In the genomic region with DNA sequence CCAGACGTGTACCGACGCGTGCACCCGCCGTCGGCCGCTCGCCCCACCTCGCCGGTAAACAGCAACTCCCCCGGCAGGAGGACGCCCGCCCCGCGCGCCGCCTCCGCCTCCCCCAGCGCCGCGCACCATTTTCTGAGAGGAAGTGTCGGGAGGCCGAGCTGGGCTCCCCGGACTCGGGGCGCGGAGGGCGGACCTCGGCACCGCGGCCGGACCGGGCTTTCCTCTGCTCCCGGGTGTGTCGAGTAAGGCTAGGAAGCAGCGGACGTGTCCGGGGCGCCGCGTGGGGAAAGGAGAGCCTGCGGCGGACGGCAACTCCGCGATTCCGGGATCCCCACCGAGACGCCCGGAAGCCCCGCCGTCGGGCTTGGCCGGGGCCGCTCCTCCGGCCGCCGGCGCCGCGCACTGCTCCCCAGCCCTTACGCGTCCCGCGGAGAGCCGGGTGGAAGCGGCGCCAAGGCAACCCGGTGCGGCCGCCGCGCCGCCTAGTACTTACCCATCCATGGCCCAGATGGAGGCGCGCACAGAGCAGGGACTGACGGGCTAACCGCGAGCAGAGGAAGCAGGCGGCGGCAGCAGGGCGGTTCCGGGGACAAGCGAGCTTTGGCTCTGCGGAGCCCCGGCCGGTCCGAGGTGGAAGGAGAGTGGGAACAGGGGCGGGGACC, we compare ENCODE assay signal across 8 cellular contexts. TPM values are rescaled to one million over a fixed set of nuclear protein-coding genes. Genes with fewer than 3 reads are reported as not detected.
DNase-seq lines count a peak whose midpoint lies in the region; ATAC-seq and TF ChIP-seq lines count a peak whose summit lies in the region.

A gene with protein sequence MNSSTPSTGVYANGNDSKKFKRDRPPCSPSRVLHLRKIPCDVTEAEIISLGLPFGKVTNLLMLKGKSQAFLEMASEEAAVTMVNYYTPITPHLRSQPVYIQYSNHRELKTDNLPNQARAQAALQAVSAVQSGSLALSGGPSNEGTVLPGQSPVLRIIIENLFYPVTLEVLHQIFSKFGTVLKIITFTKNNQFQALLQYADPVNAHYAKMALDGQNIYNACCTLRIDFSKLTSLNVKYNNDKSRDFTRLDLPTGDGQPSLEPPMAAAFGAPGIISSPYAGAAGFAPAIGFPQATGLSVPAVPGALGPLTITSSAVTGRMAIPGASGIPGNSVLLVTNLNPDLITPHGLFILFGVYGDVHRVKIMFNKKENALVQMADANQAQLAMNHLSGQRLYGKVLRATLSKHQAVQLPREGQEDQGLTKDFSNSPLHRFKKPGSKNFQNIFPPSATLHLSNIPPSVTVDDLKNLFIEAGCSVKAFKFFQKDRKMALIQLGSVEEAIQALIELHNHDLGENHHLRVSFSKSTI (minus strand): TSS at position 643 of the 662 bp plus-strand sequence. CDS start 35,754 bp downstream, outside the sequence.

- BruUV-seq in PC-9 (replicated peaks; lab: Mats Ljungman, UMichigan) = TSS peak; percentile 40

- H3K9me3 ChIP-seq in PC-9 (ENCODE audit: insufficient read depth, low read depth) (no peaks in the 10 kb centered on the region), neural cell (ENCODE audit: low read length) (no peaks in the 10 kb centered on the region), stomach (no peaks in the 10 kb centered on the region)

- H3K79me2 ChIP-seq in PC-9 (ENCODE audit: low read depth) (peaks cover 52% of the 10 kb centered on the region), neural cell (replicated peaks; ENCODE audit: insufficient read depth, low read length) (peaks cover 46% of the 10 kb centered on the region)

- POLR2A ChIA-PET in PC-9 (lab: Charles Lee; ENCODE audit: unreplicated experiment) = interaction anchor here (0.6 to 1.4 kb wide), 6 partner anchors 9 to 586 kb away, joined by 3 to 15 read pairs (median 4); a partner anchor contains a TSS

- H3K27ac ChIP-seq in HL-60 (replicated peaks) = peak within 1 kb of the TSS; percentile 98
- H3K27ac ChIP-seq in PC-9 = peak within 1 kb of the TSS; percentile 90
- H3K27ac ChIP-seq in neural cell (ENCODE audit: low read length) = peak within 1 kb of the TSS; percentile 90
- H3K27ac ChIP-seq in stomach = peak within 1 kb of the TSS; percentile 99 to 100 (median 100)

- H2AFZ ChIP-seq in PC-9 = peak within 1 kb of the TSS; percentile 80
- H2AFZ ChIP-seq in neural cell (ENCODE audit: low read depth, low read length) = peak within 1 kb of the TSS; percentile 60

- peak within 1 kb of the TSS; percentile 88 for H3K9ac ChIP-seq in neural cell (ENCODE audit: low read length)

- H3K36me3 ChIP-seq in PC-9 (ENCODE audit: low read depth) (peaks cover 4% of the 10 kb centered on the region; the same call in 1 of the 2 replicates), neural cell (ENCODE audit: insufficient read depth, low read length) (peaks cover 3% of the 10 kb centered on the region), stomach (no peaks in the 10 kb centered on the region)

- H3F3A ChIP-seq in PC-9 (ENCODE audit: insufficient read depth, low read depth) (peaks cover 17% of the 10 kb centered on the region), neural cell (ENCODE audit: insufficient read depth, low read length, poor library complexity, severe bottlenecking) (no peaks in the 10 kb centered on the region)

- TF ChIP-seq POLR2A in stomach (IDR thresholded peaks at IDR 0.05) = peak in 1 of 4 donors; percentile 79

- DNase-seq in COLO829 (ENCODE audit: low spot score) (peak; percentile 50), HL-60 (ENCODE audit: low read depth in 1 of 2, low spot score in 1 of 2) (peak; percentile 68 to 85), PC-9 (peak; percentile 66 to 87), fibroblast of pulmonary artery (ENCODE audit: low read depth) (peak; percentile 68), stomach (peak; percentile 89)
- DNase-seq in activated T-helper 9 cell treated with anti-CD3 and anti-CD28 coated beads, Interleukin-2, amount 50 U/mL, for 16 hours (ENCODE audit: low read depth) = peak; percentile 73

- TF ChIP-seq EP300 in neural cell (conservative IDR thresholded peaks at IDR 0.05; ENCODE audit: poor library complexity, severe bottlenecking) (no peak), stomach (IDR thresholded peaks at IDR 0.05) (no peak)

- TF ChIP-seq RAD21 in neural cell (conservative IDR thresholded peaks at IDR 0.05) = no peak

- peak within 1 kb of the TSS; percentile 74 for H3K4me3 ChIP-seq in HL-60 (replicated peaks; ENCODE audit: insufficient read depth, low read length)
- peak within 1 kb of the TSS; percentile 89 for H3K4me3 ChIP-seq in PC-9
- H3K4me3 ChIP-seq in fibroblast of pulmonary artery (replicated peaks; ENCODE audit: low read depth, low read length) = peak within 1 kb of the TSS; percentile 93
- peak within 1 kb of the TSS; percentile 97 for H3K4me3 ChIP-seq in neural cell (ENCODE audit: low read length)
- peak within 1 kb of the TSS; percentile 67 to 99 (median 94) for H3K4me3 ChIP-seq in stomach

- H3K9me2 ChIP-seq in PC-9 (ENCODE audit: insufficient read depth) (no peaks in the 10 kb centered on the region), neural cell (ENCODE audit: insufficient read depth, low read length) (no peaks in the 10 kb centered on the region)

- WGBS in stomach, 5 donors = 0 to 1% (median 0%) methylated on average over 42 to 90 of the region's 90 CpGs

- H3K27me3 ChIP-seq in HL-60 (ENCODE audit: insufficient read depth, poor library complexity, severe bottlenecking) = no peaks in the 10 kb centered on the region
- H3K27me3 ChIP-seq in PC-9 (ENCODE audit: insufficient read depth, low read depth) = no peaks in the 10 kb centered on the region
- H3K27me3 ChIP-seq in neural cell (ENCODE audit: insufficient read depth, low read depth, low read length) = no peaks in the 10 kb centered on the region
- no peaks in the 10 kb centered on the region for H3K27me3 ChIP-seq in stomach

- intact Hi-C loops in PC-9 (cut with micrococcal nuclease; ENCODE audit: unreplicated experiment) (loop anchor here (1.0 to 10.0 kb wide), 7 partner anchors 28 to 382 kb away; a partner anchor contains a TSS), stomach (cut with DNase I; ENCODE audit: low total_unique reads) (no loop called here)

- TF ChIP-seq CTCF in HL-60 (IDR thresholded peaks at IDR 0.05; ENCODE audit: insufficient read depth, low read length) (no peak), PC-9 (conservative IDR thresholded peaks at IDR 0.05) (no peak), fibroblast of pulmonary artery (IDR thresholded peaks at IDR 0.05; ENCODE audit: low read length, missing control alignments) (no peak), neural cell (IDR thresholded peaks at IDR 0.05; ENCODE audit: poor library complexity, severe bottlenecking) (no peak), stomach (IDR thresholded peaks at IDR 0.05) (no peak)

- peaks cover 14% of the 10 kb centered on the region for H4K20me1 ChIP-seq in PC-9 (ENCODE audit: insufficient read depth)
- no peaks in the 10 kb centered on the region for H4K20me1 ChIP-seq in neural cell (ENCODE audit: insufficient read depth)

- peaks cover 56% of the 10 kb centered on the region for H3K4me1 ChIP-seq in PC-9 (replicated peaks; ENCODE audit: insufficient read depth)
- H3K4me1 ChIP-seq in stomach = peaks cover 6 to 52% (median 28%) of the 10 kb centered on the region in 4 donors

- peak within 1 kb of the TSS; percentile 91 for H3K4me2 ChIP-seq in PC-9
- H3K4me2 ChIP-seq in neural cell (ENCODE audit: low read length) = peak within 1 kb of the TSS; percentile 53

- CTCF ChIA-PET in PC-9 (lab: Charles Lee) = interaction anchor here (0.5 to 1.4 kb wide), 4 partner anchors 100 to 951 kb away, joined by 3 to 12 read pairs (median 4); no protein-coding TSS in a partner anchor

- ATAC-seq in GM19455 (IDR thresholded peaks at IDR 0.05; ENCODE audit: unreplicated experiment) = peak; percentile 58

TF ChIP-seq in neural cell, 6 proteins besides CTCF, POLR2A, EP300 and RAD21:
- peak; percentile 82 for TF ChIP-seq POLR2AphosphoS5 (IDR thresholded peaks at IDR 0.05)
- TF ChIP-seq MXI1 (conservative IDR thresholded peaks at IDR 0.05; ENCODE audit: poor library complexity, severe bottlenecking) = peak; percentile 69
- TF ChIP-seq SMC3 (conservative IDR thresholded peaks at IDR 0.05; ENCODE audit: poor library complexity) = peak; percentile 27
- TF ChIP-seq, protein P1, sequence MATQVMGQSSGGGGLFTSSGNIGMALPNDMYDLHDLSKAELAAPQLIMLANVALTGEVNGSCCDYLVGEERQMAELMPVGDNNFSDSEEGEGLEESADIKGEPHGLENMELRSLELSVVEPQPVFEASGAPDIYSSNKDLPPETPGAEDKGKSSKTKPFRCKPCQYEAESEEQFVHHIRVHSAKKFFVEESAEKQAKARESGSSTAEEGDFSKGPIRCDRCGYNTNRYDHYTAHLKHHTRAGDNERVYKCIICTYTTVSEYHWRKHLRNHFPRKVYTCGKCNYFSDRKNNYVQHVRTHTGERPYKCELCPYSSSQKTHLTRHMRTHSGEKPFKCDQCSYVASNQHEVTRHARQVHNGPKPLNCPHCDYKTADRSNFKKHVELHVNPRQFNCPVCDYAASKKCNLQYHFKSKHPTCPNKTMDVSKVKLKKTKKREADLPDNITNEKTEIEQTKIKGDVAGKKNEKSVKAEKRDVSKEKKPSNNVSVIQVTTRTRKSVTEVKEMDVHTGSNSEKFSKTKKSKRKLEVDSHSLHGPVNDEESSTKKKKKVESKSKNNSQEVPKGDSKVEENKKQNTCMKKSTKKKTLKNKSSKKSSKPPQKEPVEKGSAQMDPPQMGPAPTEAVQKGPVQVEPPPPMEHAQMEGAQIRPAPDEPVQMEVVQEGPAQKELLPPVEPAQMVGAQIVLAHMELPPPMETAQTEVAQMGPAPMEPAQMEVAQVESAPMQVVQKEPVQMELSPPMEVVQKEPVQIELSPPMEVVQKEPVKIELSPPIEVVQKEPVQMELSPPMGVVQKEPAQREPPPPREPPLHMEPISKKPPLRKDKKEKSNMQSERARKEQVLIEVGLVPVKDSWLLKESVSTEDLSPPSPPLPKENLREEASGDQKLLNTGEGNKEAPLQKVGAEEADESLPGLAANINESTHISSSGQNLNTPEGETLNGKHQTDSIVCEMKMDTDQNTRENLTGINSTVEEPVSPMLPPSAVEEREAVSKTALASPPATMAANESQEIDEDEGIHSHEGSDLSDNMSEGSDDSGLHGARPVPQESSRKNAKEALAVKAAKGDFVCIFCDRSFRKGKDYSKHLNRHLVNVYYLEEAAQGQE (IDR thresholded peaks at IDR 0.05; ENCODE audit: borderline replicate concordance) = peak; percentile 68
- no peak for TF ChIP-seq TAF1 (IDR thresholded peaks at IDR 0.05; ENCODE audit: low read depth)
- TF ChIP-seq EZH2 (IDR thresholded peaks at IDR 0.05; ENCODE audit: borderline replicate concordance, insufficient read depth, low read length, poor library complexity, severe bottlenecking) = no peak

RNA-seq across cellular contexts. Expression of the gene that starts here (rescaled TPM):
- total RNA-seq in PC-9 (2021) (75.9 and 141 TPM in 2 replicates), stomach (10 to 100 TPM; 15.2 to 90.7 (median 29.5) TPM)
- polyA plus RNA-seq in neural cell (29.7 and 36.1 TPM in 2 replicates), stomach (10 to 100 TPM; 11.7 to 22.5 (median 15.3) TPM)
- 87.9 and 102 TPM in 2 replicates for polyA minus RNA-seq in neural cell

Comparison
In these comparisons a context has a peak if more than half of its experiments do, and no peak if none do; other contexts are left out.
1. Peak in every context shown above with its lines: DNase-seq, ATAC-seq, H3K4me3 ChIP-seq and H3K27ac ChIP-seq.